18 cellular contexts compared by ENCODE assay signal in the genomic region with DNA sequence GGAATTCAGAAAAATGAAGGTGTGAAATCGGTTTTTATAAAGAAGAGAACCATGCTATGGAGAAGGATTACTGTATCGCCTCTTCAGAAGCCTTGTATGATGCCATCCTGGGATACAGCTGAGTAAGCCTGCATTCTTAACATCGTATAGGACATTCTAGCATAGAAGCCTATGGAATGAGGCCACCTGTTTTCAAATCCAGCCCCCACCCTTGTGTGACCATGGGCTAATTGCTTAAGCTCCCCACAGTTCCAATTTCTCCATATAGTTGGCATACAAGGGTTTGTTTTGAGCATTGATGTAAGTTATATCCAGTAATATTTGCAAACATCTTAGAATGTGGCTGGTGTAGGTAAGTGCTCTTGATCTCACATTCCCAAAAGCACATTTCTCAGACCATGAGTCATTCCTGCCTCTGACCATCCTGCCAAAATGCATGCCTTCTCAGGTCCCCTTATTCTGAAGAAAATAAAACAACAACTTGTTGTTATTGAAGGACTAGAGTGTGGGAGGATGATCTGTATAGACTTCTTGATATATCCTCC. TPM values are rescaled to one million over a fixed set of nuclear protein-coding genes. Genes with fewer than 3 reads are reported as not detected.
A peak's percentile ranks its signal among the peaks of the same experiment; 100 is the strongest.
DNase-seq lines count a peak whose midpoint lies in the region; ATAC-seq, FAIRE-seq and TF ChIP-seq lines count a peak whose summit lies in the region.
"Had no signal": no experiment of that assay in that cellular context is flagged by ENCODE, and none has a peak within 500 bp of the region (broad histone marks: within the 10 kb centered on the region; RNA-seq: fewer than 3 reads in every experiment).

No MANE protein-coding gene starts in this region.

- H3K4me3 ChIP-seq in mesendoderm (ENCODE audit: low read length): no peak overlapping the region

- no peak overlapping the region for H3K4ac ChIP-seq in mesendoderm (ENCODE audit: low read depth, low read length)

- no peak overlapping the region for H3K27ac ChIP-seq in mesendoderm (ENCODE audit: low read depth, low read length)

- H3K23ac ChIP-seq in mesendoderm (ENCODE audit: low read length): no peak overlapping the region

- H2BK15ac ChIP-seq in mesendoderm (replicated peaks; ENCODE audit: low read depth): no peak overlapping the region

- no peaks in the 10 kb centered on the region for H3K4me1 ChIP-seq in mesendoderm (ENCODE audit: control insufficient read depth, low read depth, low read length)

- no peak overlapping the region for H3K9ac ChIP-seq in mesendoderm (ENCODE audit: low read length)

- no peaks in the 10 kb centered on the region for H3K79me2 ChIP-seq in mesendoderm (ENCODE audit: control insufficient read depth, insufficient read depth, low read length)

- no peak overlapping the region for H3K56ac ChIP-seq in mesendoderm (ENCODE audit: low read length)

- H3K27me3 ChIP-seq in mesendoderm (ENCODE audit: insufficient read depth, low read length, poor library complexity): no peaks in the 10 kb centered on the region

- no peak overlapping the region for H2BK120ac ChIP-seq in mesendoderm (ENCODE audit: low read depth, low read length)

- H3K36me3 ChIP-seq in mesendoderm (ENCODE audit: control insufficient read depth, insufficient read depth, low read length): no peaks in the 10 kb centered on the region

- FAIRE-seq in D721Med (lab: Jason Lieb, UNC): no peak
- FAIRE-seq: G401.6, GM12891 had no signal

- H3K79me1 ChIP-seq in mesendoderm (ENCODE audit: low read length): no peaks in the 10 kb centered on the region

- H4K5ac ChIP-seq in mesendoderm (ENCODE audit: low read length): no peak overlapping the region

- H3K18ac ChIP-seq in mesendoderm (ENCODE audit: low read length): no peak overlapping the region

- no peak overlapping the region for H2AK5ac ChIP-seq in mesendoderm (ENCODE audit: low read length)

- ATAC-seq in GM18870 (IDR thresholded peaks at IDR 0.05; ENCODE audit: unreplicated experiment) (no peak), GM18868 (IDR thresholded peaks at IDR 0.05; ENCODE audit: unreplicated experiment) (no peak)

- DNase-seq in H4 (ENCODE audit: low spot score) (peak; percentile 57), NCI-H226 (peak; percentile 96), astrocyte of the hippocampus (ENCODE audit: low read depth, low spot score) (peak; percentile 51), mesendoderm (peak; percentile 40), foreskin melanocyte (no peak), D721Med (ENCODE audit: insufficient read length, low spot score) (no peak)
- DNase-seq: AML-193, H9, NCI-H1092, NCI-H2107, NCI-H345, NCI-H69, Right ventricle myocardium superior had no signal

- no peak overlapping the region for H2BK5ac ChIP-seq in mesendoderm (ENCODE audit: low read length)

- no peak overlapping the region for H4K8ac ChIP-seq in mesendoderm (ENCODE audit: low read depth, low read length)

- no peak for TF ChIP-seq CTCF in D721Med (IDR thresholded peaks at IDR 0.05; ENCODE audit: insufficient read depth, missing control alignments)

- H3K4me2 ChIP-seq in mesendoderm (ENCODE audit: low read length): no peak overlapping the region

- WGBS in mesendoderm (ENCODE audit: extremely low coverage, insufficient coverage, low lambda C conversion rate): no CpG with 5 or more reads among the region's 3 CpGs

RNA-seq across cellular contexts. Expression of a gene that starts 1.5 kb away (rescaled TPM):
- not detected in 2 replicates for total RNA-seq in H4 (2014; rRNA removed; shearing (Covaris generic))
- polyA plus RNA-seq in mesendoderm (2013, experiment 1 of 2): not detected
- not detected for polyA plus RNA-seq in mesendoderm (2013, experiment 2 of 2)
- total RNA-seq: A673, H9, Right ventricle myocardium superior had no signal

RNA-seq across cellular contexts. Expression of a gene that starts 8.0 kb away (rescaled TPM):
- not detected in 2 replicates for total RNA-seq in H4 (2014; rRNA removed; shearing (Covaris generic))
- polyA plus RNA-seq in mesendoderm (2013, experiment 1 of 2): not detected
- polyA plus RNA-seq in mesendoderm (2013, experiment 2 of 2): not detected
- total RNA-seq: A673, H9, Right ventricle myocardium superior had no signal

RNA-seq across cellular contexts. Expression of a gene that starts 13.9 kb away (rescaled TPM):
- not detected in 2 replicates for total RNA-seq in H4 (2014; rRNA removed; shearing (Covaris generic))
- polyA plus RNA-seq in mesendoderm (2013, experiment 1 of 2): not detected
- not detected for polyA plus RNA-seq in mesendoderm (2013, experiment 2 of 2)
- total RNA-seq: A673, H9, Right ventricle myocardium superior had no signal

RNA-seq across cellular contexts. Expression of a gene that starts 30.0 kb away (rescaled TPM):
- total RNA-seq in H4 (2014; rRNA removed; shearing (Covaris generic)): not detected in 2 replicates
- polyA plus RNA-seq in mesendoderm (2013, experiment 1 of 2): not detected
- polyA plus RNA-seq in mesendoderm (2013, experiment 2 of 2): not detected
- total RNA-seq: A673, H9, Right ventricle myocardium superior had no signal

Comparison
In these comparisons a context has a peak if more than half of its experiments do, and no peak if none do; other contexts are left out.
1. DNase-seq: peak in H4 (single experiment), NCI-H226 (single experiment), astrocyte of the hippocampus (single experiment) and mesendoderm (single experiment); none in foreskin melanocyte (single experiment) and D721Med (single experiment).